1 cellular context compared by ENCODE assay signal in genomic region chr2:118013221-118013723, GRCh38.
TF ChIP-seq lines count a peak whose summit lies in the region.

No MANE protein-coding gene starts in this region.

TF ChIP-seq in HCT116, 20 proteins besides CTCF, POLR2A, EP300 and RAD21 (continued from another document):
- TF ChIP-seq ZBTB33 (IDR thresholded peaks at IDR 0.05; ENCODE audit: extremely low read depth, insufficient replicate concordance, low read length): no peak
- no peak for TF ChIP-seq SIN3A (IDR thresholded peaks at IDR 0.05; ENCODE audit: low read depth)
- no peak for TF ChIP-seq FOSL1 (IDR thresholded peaks at IDR 0.05; ENCODE audit: low read depth)
- no peak for TF ChIP-seq EGR1 (IDR thresholded peaks at IDR 0.05; ENCODE audit: low read depth)
- no peak for TF ChIP-seq SP1 (IDR thresholded peaks at IDR 0.05; ENCODE audit: low read depth)
